ENCODE assay signal across 8 cellular contexts in the genomic region with DNA sequence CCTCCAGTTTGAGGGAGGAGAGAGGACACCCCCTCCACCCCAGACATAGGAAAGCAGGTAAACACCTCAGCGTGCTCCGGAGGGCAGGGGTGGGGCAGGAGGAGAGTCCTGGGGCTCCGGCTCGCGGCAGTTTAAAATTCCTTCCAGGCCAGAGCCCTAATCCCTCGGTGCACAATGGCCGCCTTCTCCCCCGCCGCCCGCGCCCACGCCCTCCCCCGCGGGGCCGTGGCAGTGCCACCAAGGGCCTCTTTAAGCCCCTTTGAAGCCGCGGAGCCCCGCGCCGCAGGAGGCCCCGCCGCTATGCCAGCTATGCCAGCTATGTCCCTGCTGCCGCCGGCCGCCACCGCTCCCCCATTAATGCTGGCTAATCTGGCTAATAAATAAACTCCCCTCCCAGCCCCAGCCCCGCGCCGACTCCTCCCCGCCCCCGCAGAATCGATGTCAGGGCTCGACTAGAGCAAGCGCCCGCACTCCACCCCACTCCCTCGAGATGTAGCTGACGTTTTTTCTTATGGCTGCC.
DNase-seq lines count a peak whose midpoint lies in the region; ATAC-seq and TF ChIP-seq lines count a peak whose summit lies in the region.

No MANE protein-coding gene starts in this region.

- H3K27ac Mint-ChIP-seq in CD4-positive, alpha-beta T cell: no peak overlapping the region
- H3K27ac Mint-ChIP-seq in mesothelial cell of epicardium: no peak overlapping the region

- DNase-seq in CD4-positive, alpha-beta T cell: no peak
- DNase-seq in HT-29 (ENCODE audit: low spot score) (peak; percentile 57), cerebellar cortex (ENCODE audit: low spot score) (peak; percentile 36), mesothelial cell of epicardium (ENCODE audit: low spot score in 2 of 2, unreplicated experiment in 2 of 2) (peak; percentile 44 to 66), NCI-H510A treated with DMSO at 0.1 percent for 48 hours (lab: John Stamatoyannopoulos, UW) (no peak), AG08395 (ENCODE audit: low spot score) (no peak), germinal center (ENCODE audit: low spot score) (no peak)

- H3K27ac ChIP-seq in CD4-positive, alpha-beta T cell (ENCODE audit: low read depth, low read length): no peak overlapping the region

- no peaks in the 10 kb centered on the region for H3K9me3 Mint-ChIP-seq in CD4-positive, alpha-beta T cell
- no peaks in the 10 kb centered on the region for H3K9me3 Mint-ChIP-seq in mesothelial cell of epicardium

- TF ChIP-seq CTCF in CD4-positive, alpha-beta T cell (IDR thresholded peaks at IDR 0.05): no peak
- no peak for TF ChIP-seq CTCF in mesothelial cell of epicardium (IDR thresholded peaks at IDR 0.05; ENCODE audit: unreplicated experiment)

- intact Hi-C loops in CD4-positive, alpha-beta T cell (cut with DNase I, micrococcal nuclease): loop anchor here in 1 of 2 experiments (5.0 kb wide), 2 partner anchors 70 to 230 kb away; a partner anchor contains a TSS

- no peaks in the 10 kb centered on the region for H3K9me3 ChIP-seq in CD4-positive, alpha-beta T cell (ENCODE audit: control insufficient read depth, low read length)

- H3K4me3 Mint-ChIP-seq in CD4-positive, alpha-beta T cell: peak overlapping the region; percentile 66
- peak overlapping the region; percentile 10 for H3K4me3 Mint-ChIP-seq in mesothelial cell of epicardium

- CTCF ChIA-PET in CD4-positive, alpha-beta T cell (lab: Charles Lee): no interaction called here

- POLR2A ChIA-PET in CD4-positive, alpha-beta T cell (lab: Charles Lee): no interaction called here

- no peaks in the 10 kb centered on the region for H3K36me3 Mint-ChIP-seq in CD4-positive, alpha-beta T cell (ENCODE audit: low read depth)
- H3K36me3 Mint-ChIP-seq in mesothelial cell of epicardium: peaks cover 5% of the 10 kb centered on the region

- H3K27me3 Mint-ChIP-seq in CD4-positive, alpha-beta T cell: peaks cover 54% of the 10 kb centered on the region
- peaks cover 11% of the 10 kb centered on the region for H3K27me3 Mint-ChIP-seq in mesothelial cell of epicardium (ENCODE audit: low read depth)

- peak; percentile 64 for ATAC-seq in CD4-positive, alpha-beta T cell (ENCODE audit: poor library complexity)
- ATAC-seq in GM18520 (IDR thresholded peaks at IDR 0.05; ENCODE audit: unreplicated experiment): no peak

- H3K4me1 Mint-ChIP-seq in CD4-positive, alpha-beta T cell (ENCODE audit: low read depth): peaks cover 13% of the 10 kb centered on the region
- H3K4me1 Mint-ChIP-seq in mesothelial cell of epicardium: peaks cover 27% of the 10 kb centered on the region

- H3K27me3 ChIP-seq in CD4-positive, alpha-beta T cell (ENCODE audit: control insufficient read depth, insufficient read depth, low read length): peaks cover 47% of the 10 kb centered on the region

Comparison
In these comparisons a context has a peak if more than half of its experiments do, and no peak if none do; other contexts are left out.
1. DNase-seq: peak in HT-29 (single experiment), cerebellar cortex (single experiment) and mesothelial cell of epicardium (2 of 2); none in CD4-positive, alpha-beta T cell (0 of 10), NCI-H510A treated with DMSO at 0.1 percent for 48 hours (single experiment), AG08395 (single experiment) and germinal center (single experiment).